In the genomic region with DNA sequence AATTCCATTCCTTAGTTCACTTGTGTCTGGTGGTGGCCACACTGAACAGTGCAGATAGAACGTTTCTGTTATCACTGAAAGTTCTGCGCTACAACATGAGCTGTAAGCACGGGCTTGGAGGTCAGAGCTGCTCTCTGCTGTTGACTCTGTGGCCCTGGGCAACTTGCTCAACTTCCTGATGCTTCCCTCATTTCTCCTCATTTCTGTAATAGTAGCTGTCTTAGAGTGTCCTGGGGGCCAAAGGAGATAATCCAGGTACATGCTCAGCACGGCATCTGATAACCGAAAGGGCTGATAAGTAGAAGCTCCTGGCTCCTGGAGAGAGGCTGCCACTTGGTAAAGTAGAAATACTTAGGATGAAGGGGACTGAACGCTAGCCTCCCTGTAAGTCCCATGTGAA, we compare ENCODE assay signal across 19 cellular contexts.
DNase-seq lines count a peak whose midpoint lies in the region; ATAC-seq, FAIRE-seq and TF ChIP-seq lines count a peak whose summit lies in the region.
"Had no signal": no experiment of that assay in that cellular context is flagged by ENCODE, and none has a peak within 500 bp of the region (broad histone marks: within the 10 kb centered on the region; RNA-seq: fewer than 3 reads in every experiment).

No MANE protein-coding gene starts in this region.

- no peak overlapping the region for H3K9ac ChIP-seq in kidney (ENCODE audit: low read length in 2 of 2)

- ATAC-seq in T-helper 17 cell: no peak
- ATAC-seq in HG03565 (IDR thresholded peaks at IDR 0.05; ENCODE audit: unreplicated experiment): no peak
- ATAC-seq: HCT116, HepG2 had no signal

- H3K36me3 ChIP-seq in kidney (ENCODE audit: control insufficient read depth in 1 of 2, insufficient read depth in 2 of 2, low read length in 2 of 2): no peaks in the 10 kb centered on the region

- H3K4me3 Mint-ChIP-seq in T-helper 17 cell (no peak overlapping the region), type B pancreatic cell (no peak overlapping the region)
- H3K4me3 Mint-ChIP-seq: CD4-positive, alpha-beta T cell; HFFc6 had no signal

- H3K27ac Mint-ChIP-seq in T-helper 17 cell (peak overlapping the region; percentile 10), type B pancreatic cell (peak overlapping the region; percentile 27)
- H3K27ac Mint-ChIP-seq: CD4-positive, alpha-beta T cell; HFFc6 had no signal

- TF ChIP-seq CTCF in kidney (IDR thresholded peaks at IDR 0.05; ENCODE audit: borderline replicate concordance, extremely low read depth, insufficient read depth) (no peak), type B pancreatic cell (conservative IDR thresholded peaks at IDR 0.05) (no peak)

- H3K4me1 ChIP-seq in kidney (ENCODE audit: control insufficient read depth in 1 of 2, insufficient read depth in 1 of 2, low read depth in 1 of 2, low read length in 2 of 2): no peaks in the 10 kb centered on the region

- no peaks in the 10 kb centered on the region for H3K9me3 Mint-ChIP-seq in type B pancreatic cell
- H3K9me3 Mint-ChIP-seq: CD4-positive, alpha-beta T cell; HFFc6 had no signal

- FAIRE-seq in kidney (lab: Jason Lieb, UNC): no peak
- FAIRE-seq: A204.1, D721Med, HepG2 had no signal

- no peak overlapping the region for H3K27ac ChIP-seq in kidney (ENCODE audit: low read depth in 2 of 2, low read length in 2 of 2)
- H3K27ac ChIP-seq: C4-2B had no signal

- H3K4me1 Mint-ChIP-seq in T-helper 17 cell (peaks cover 4% of the 10 kb centered on the region), type B pancreatic cell (ENCODE audit: unreplicated experiment) (peaks cover 17% of the 10 kb centered on the region)

- H3K4me3 ChIP-seq in kidney (ENCODE audit: low read length in 2 of 2): no peak overlapping the region

- H3K36me3 Mint-ChIP-seq in T-helper 17 cell (ENCODE audit: low read depth): no peaks in the 10 kb centered on the region
- H3K36me3 Mint-ChIP-seq in type B pancreatic cell: no peaks in the 10 kb centered on the region

- DNase-seq in ELF-1 (ENCODE audit: low read depth, low spot score): peak; percentile 34
- DNase-seq in T-helper 17 cell: no peak
- DNase-seq in kidney: peak; percentile 22
- no peak for DNase-seq in type B pancreatic cell (ENCODE audit: extremely low spot score, unreplicated experiment)
- DNase-seq in NCI-H524 (lab: John Stamatoyannopoulos, UW): no peak
- no peak for DNase-seq in kidney glomerular epithelial cell (lab: John Stamatoyannopoulos, UW)
- DNase-seq: AML-193; CD4-positive, alpha-beta T cell; GDM1; GOT3; H7; HFFc6 had no signal

- H3K9me3 ChIP-seq in T-helper 17 cell (ENCODE audit: control insufficient read depth, low read length, poor library complexity, severe bottlenecking): no peaks in the 10 kb centered on the region
- H3K9me3 ChIP-seq in kidney (ENCODE audit: control insufficient read depth in 1 of 2, low read length in 2 of 2): no peaks in the 10 kb centered on the region
- H3K9me3 ChIP-seq: Caco-2 had no signal

- H3K27me3 Mint-ChIP-seq in T-helper 17 cell (peaks cover 5% of the 10 kb centered on the region), type B pancreatic cell (no peaks in the 10 kb centered on the region)
- H3K27me3 Mint-ChIP-seq: CD4-positive, alpha-beta T cell had no signal

- intact Hi-C loops in kidney (cut with DNase I): no loop called here

Comparison
In these comparisons a context has a peak if more than half of its experiments do, and no peak if none do; other contexts are left out.
1. DNase-seq: peak in ELF-1 (single experiment) and kidney (single experiment); none in T-helper 17 cell (0 of 3), type B pancreatic cell (single experiment), NCI-H524 (0 of 2) and kidney glomerular epithelial cell (single experiment).